ENCODE assay signal across 24 cellular contexts in genomic region chr1:42557230-42557851, GRCh38.
"Had no signal": no experiment of that assay in that cellular context is flagged by ENCODE, and none has a peak within 500 bp of the region (broad histone marks: within the 10 kb centered on the region; RNA-seq: fewer than 3 reads in every experiment).

No MANE protein-coding gene starts in this region.

- H3K9me3 ChIP-seq: Peyer's patch, SJSA1 had no signal

- ATAC-seq: activated CD8-positive, alpha-beta memory T cell treated with anti-CD3 and anti-CD28 coated beads, Interleukin-2, amount 10 ng/mL, durations not matched to agents 7 days and 5 days; activated T-cell treated with anti-CD3 and anti-CD28 coated beads, Interleukin-2, amount 50 U/mL, for 4 hours; activated T-helper 17 cell treated with anti-CD3 and anti-CD28 coated beads, Interleukin-2, amount 50 U/mL, for 72 hours; SK-N-SH treated with all-trans-retinoic acid at 6 μM for 48 hours had no signal

- H3K27ac ChIP-seq: Peyer's patch, SJSA1 had no signal

- DNase-seq: activated B cell treated with CpG ODN at 0.5 μM for 24 hours; activated CD4-positive, alpha-beta T cell treated with anti-CD3 and anti-CD28 coated beads for 1 hour; activated CD4-positive, alpha-beta T cell treated with anti-CD3 and anti-CD28 coated beads, Interleukin-2, amount 10 ng/mL, durations not matched to agents 24 days and 14 days; activated CD4-positive, alpha-beta T cell treated with anti-CD3 and anti-CD28 coated beads, Interleukin-2, amount 50 U/mL, for 48 hours; activated CD8-positive, alpha-beta memory T cell treated with anti-CD3 and anti-CD28 coated beads, Interleukin-2, amount 10 ng/mL, durations not matched to agents 7 days and 5 days; activated gamma-delta T cell; activated naive CD4-positive, alpha-beta T cell treated with anti-CD3 and anti-CD28 coated beads for 36 hours; activated T-cell treated with anti-CD3 and anti-CD28 coated beads, Interleukin-2, amount 50 U/mL, for 4 hours; amygdala; cerebellar nuclear complex; KG1; NCI-H1048; NCI-H1417; NCI-H2029; NCI-H2107; NCI-H2171 treated with DMSO at 0.1 percent for 48 hours; NCI-H345; NCI-H510A; Peyer's patch; SHP77; SW 1271 had no signal

- H3K27me3 ChIP-seq: Peyer's patch, SJSA1 had no signal

- H3K36me3 ChIP-seq: Peyer's patch, SJSA1 had no signal

- H3K4me3 ChIP-seq: Peyer's patch, SJSA1 had no signal

- H3K4me1 ChIP-seq: Peyer's patch, SJSA1 had no signal
